In the genomic region with DNA sequence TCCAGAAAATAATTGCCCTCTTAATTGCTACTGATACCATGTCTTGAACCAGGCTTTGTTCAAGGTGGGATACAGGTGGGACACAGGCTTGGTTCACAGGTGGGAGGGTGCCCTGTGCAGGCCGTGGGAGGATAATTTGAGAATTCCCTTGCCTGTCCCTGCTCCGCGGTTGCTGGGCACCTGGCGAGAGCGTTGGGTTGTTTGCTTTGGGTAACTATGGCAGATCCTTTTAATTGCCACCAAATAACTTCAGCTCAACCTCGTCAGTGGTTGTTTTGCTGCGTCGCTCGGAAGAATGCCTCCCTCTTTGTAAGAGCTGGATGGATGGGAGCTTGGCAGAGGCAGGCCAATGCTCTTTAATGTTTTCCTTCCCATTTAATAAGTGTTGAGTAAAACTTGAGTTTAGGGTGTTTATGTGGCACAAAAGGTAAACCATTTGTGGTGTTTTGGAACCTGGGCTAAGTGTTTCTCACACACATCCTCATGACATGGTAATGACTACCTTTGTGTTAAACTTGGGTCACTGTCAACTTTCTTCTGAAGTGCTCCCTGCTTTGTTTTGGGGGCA, we compare ENCODE assay signal across 11 cellular contexts.
A peak's percentile ranks its signal among the peaks of the same experiment; 100 is the strongest.
DNase-seq lines count a peak whose midpoint lies in the region; ATAC-seq and TF ChIP-seq lines count a peak whose summit lies in the region.
"Had no signal": no experiment of that assay in that cellular context is flagged by ENCODE, and none has a peak within 500 bp of the region (broad histone marks: within the 10 kb centered on the region; RNA-seq: fewer than 3 reads in every experiment).

No MANE protein-coding gene starts in this region.

- ATAC-seq in heart right ventricle, result no peak

- H3K4me3 ChIP-seq in heart right ventricle, result no peak overlapping the region

- DNase-seq in COLO668 (lab: John Stamatoyannopoulos, UW; ENCODE audit: unreplicated experiment), result peak; percentile 69
- DNase-seq in HFFc6, result no peak
- peak; percentile 25 for DNase-seq in SW480 (ENCODE audit: low spot score)
- peak; percentile 83 for DNase-seq in left kidney (ENCODE audit: low read depth, low spot score)
- DNase-seq in heart right ventricle, result no peak
- DNase-seq in immature natural killer cell, result no peak
- no peak for DNase-seq in Ammon's horn (ENCODE audit: low spot score)
- DNase-seq: activated B cell treated with CpG ODN at 0.5 μM for 24 hours; KG1; NCI-H524 treated with DMSO at 0.1 percent for 48 hours; stimulated activated CD4-positive, alpha-beta T cell treated with anti-CD3 and anti-CD28 coated beads, Interleukin-4, amount 100 ng/mL, for 4 hours had no signal

- no peaks in the 10 kb centered on the region for H3K27me3 ChIP-seq in heart right ventricle

- no peaks in the 10 kb centered on the region for H3K9me3 ChIP-seq in heart right ventricle

- H3K4me3 Mint-ChIP-seq in HFFc6 (peak overlapping the region; percentile 13; the same call in 1 of the 2 replicates), immature natural killer cell (peak overlapping the region in 2 of 5 donors; percentile 39 to 64)
- H3K4me3 Mint-ChIP-seq: activated B cell treated with CpG ODN at 0.5 μM for 24 hours had no signal

- peaks cover 18% of the 10 kb centered on the region for H3K36me3 Mint-ChIP-seq in HFFc6 (ENCODE audit: low read depth)
- H3K36me3 Mint-ChIP-seq in immature natural killer cell, result peaks cover 2 to 9% (median 7%) of the 10 kb centered on the region in 3 donors

- 96 to 98% methylated on average over 9 of the region's 9 CpGs for WGBS in heart right ventricle, 2 donors

- H3K4me1 Mint-ChIP-seq in HFFc6 (ENCODE audit: low read depth) (peaks cover 61% of the 10 kb centered on the region), immature natural killer cell (peaks cover 46% of the 10 kb centered on the region in 2 donors)

- H3K27ac ChIP-seq in heart right ventricle, result peak overlapping the region in 1 of 10 donors; percentile 8

- no peaks in the 10 kb centered on the region for H3K36me3 ChIP-seq in heart right ventricle

- H3K4me1 ChIP-seq in heart right ventricle, result peaks cover 5 to 70% (median 42%) of the 10 kb centered on the region in 9 donors

- H3K27me3 Mint-ChIP-seq in HFFc6 (ENCODE audit: insufficient read depth), result peaks cover 1% of the 10 kb centered on the region; the same call in 1 of the 2 replicates
- peaks cover 26 to 46% (median 36%) of the 10 kb centered on the region in 3 donors for H3K27me3 Mint-ChIP-seq in immature natural killer cell (ENCODE audit: low read depth in 3 of 3)
- H3K27me3 Mint-ChIP-seq: activated B cell treated with CpG ODN at 0.5 μM for 24 hours had no signal

- TF ChIP-seq CTCF in HFFc6 (IDR thresholded peaks at IDR 0.05) (no peak), heart right ventricle (IDR thresholded peaks at IDR 0.05) (no peak)

- H3K27ac Mint-ChIP-seq in HFFc6 (peak overlapping the region; percentile 84), immature natural killer cell (peak overlapping the region in 1 of 6 donors; percentile 41)

- no peaks in the 10 kb centered on the region for H3K9me3 Mint-ChIP-seq in HFFc6
- peaks cover 0 to 4% (median 0%) of the 10 kb centered on the region in 6 donors for H3K9me3 Mint-ChIP-seq in immature natural killer cell
- H3K9me3 Mint-ChIP-seq: activated B cell treated with CpG ODN at 0.5 μM for 24 hours had no signal

- intact Hi-C loops in heart right ventricle (cut with DNase I), result loop anchor here in 1 of 10 donors (10.0 kb wide), 1 partner anchor 376 kb away; no protein-coding TSS in a partner anchor

Comparison
In these comparisons a context has a peak if more than half of its experiments do, and no peak if none do; other contexts are left out.
1. DNase-seq: peak in COLO668 (single experiment), SW480 (single experiment) and left kidney (single experiment); none in HFFc6 (single experiment), heart right ventricle (0 of 2), immature natural killer cell (0 of 3) and Ammon's horn (single experiment).